Comparison of ENCODE assay signal across 1 cellular context in the genomic region with DNA sequence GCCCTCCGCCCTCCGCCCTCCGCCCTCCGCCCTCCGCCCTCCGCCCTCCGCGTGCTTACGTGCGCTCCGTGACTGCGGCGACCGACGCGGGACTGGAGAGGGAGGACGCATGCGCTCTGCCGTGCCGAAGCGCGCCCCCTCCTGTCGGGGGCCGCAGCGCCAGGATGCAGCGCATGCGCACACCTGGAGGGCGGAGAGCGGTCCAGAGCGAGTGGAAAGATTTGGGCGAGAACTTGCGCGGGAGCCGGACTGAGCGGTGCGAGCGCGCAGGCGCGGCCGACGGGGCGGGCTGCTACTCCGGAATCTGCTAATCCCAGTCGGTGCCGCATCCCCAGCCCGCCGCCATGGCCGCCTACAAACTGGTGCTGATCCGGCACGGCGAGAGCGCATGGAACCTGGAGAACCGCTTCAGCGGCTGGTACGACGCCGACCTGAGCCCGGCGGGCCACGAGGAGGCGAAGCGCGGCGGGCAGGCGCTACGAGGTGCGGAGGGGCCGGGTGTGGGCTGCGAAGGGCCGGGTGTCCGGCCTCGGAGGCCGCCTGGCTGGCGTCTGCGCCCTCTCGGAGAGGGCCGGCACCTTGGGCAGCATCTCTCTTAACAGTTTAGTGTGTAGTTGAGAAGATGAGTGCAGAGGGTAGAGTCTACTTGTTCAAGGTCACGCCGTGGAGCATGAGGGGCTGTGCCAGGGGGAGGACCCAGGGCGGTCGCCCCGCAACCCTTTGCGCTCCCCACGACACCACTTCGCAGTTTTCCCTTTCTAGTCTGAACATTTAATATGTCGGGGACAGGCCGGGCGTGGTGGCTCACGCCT.
TF ChIP-seq lines count a peak whose summit lies in the region.

A gene (plus strand): TSS at position 228 of the 812 bp plus-strand sequence. CDS start 117 bp downstream, at position 345.

TF ChIP-seq in HepG2, 621 proteins besides CTCF, POLR2A, EP300 and RAD21 (continued from another document and continues in another):
- TF ChIP-seq IRF2 (CRISPR knock-in tag; IDR thresholded peaks at IDR 0.05), result peak; percentile 84; the same call in 1 of the 2 replicates
- TF ChIP-seq NFIC (IDR thresholded peaks at IDR 0.05; ENCODE audit: low read length), result no peak
- TF ChIP-seq SOX13 (IDR thresholded peaks at IDR 0.05), result no peak
- peak in 1 of 2 experiments; percentile 5; a peak in 1 of 4 replicates for TF ChIP-seq SOX13 (CRISPR knock-in tag; conservative IDR thresholded peaks at IDR 0.05 in 1 of 2, IDR thresholded peaks at IDR 0.05 in 1 of 2)
- TF ChIP-seq, protein P1, sequence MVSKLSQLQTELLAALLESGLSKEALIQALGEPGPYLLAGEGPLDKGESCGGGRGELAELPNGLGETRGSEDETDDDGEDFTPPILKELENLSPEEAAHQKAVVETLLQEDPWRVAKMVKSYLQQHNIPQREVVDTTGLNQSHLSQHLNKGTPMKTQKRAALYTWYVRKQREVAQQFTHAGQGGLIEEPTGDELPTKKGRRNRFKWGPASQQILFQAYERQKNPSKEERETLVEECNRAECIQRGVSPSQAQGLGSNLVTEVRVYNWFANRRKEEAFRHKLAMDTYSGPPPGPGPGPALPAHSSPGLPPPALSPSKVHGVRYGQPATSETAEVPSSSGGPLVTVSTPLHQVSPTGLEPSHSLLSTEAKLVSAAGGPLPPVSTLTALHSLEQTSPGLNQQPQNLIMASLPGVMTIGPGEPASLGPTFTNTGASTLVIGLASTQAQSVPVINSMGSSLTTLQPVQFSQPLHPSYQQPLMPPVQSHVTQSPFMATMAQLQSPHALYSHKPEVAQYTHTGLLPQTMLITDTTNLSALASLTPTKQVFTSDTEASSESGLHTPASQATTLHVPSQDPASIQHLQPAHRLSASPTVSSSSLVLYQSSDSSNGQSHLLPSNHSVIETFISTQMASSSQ (IDR thresholded peaks at IDR 0.05; ENCODE audit: low read depth), result no peak
- TF ChIP-seq, protein P1 (CRISPR knock-in tag; IDR thresholded peaks at IDR 0.05; ENCODE audit: borderline replicate concordance), result peak; percentile 34; the same call in 1 of the 2 replicates
- TF ChIP-seq, protein P2, sequence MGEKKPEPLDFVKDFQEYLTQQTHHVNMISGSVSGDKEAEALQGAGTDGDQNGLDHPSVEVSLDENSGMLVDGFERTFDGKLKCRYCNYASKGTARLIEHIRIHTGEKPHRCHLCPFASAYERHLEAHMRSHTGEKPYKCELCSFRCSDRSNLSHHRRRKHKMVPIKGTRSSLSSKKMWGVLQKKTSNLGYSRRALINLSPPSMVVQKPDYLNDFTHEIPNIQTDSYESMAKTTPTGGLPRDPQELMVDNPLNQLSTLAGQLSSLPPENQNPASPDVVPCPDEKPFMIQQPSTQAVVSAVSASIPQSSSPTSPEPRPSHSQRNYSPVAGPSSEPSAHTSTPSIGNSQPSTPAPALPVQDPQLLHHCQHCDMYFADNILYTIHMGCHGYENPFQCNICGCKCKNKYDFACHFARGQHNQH (CRISPR knock-in tag; IDR thresholded peaks at IDR 0.05), result peak; percentile 65
- peak; percentile 45; the same call in 1 of the 2 replicates for TF ChIP-seq TARDBP (CRISPR knock-in tag; IDR thresholded peaks at IDR 0.05)
- TF ChIP-seq, protein P3, sequence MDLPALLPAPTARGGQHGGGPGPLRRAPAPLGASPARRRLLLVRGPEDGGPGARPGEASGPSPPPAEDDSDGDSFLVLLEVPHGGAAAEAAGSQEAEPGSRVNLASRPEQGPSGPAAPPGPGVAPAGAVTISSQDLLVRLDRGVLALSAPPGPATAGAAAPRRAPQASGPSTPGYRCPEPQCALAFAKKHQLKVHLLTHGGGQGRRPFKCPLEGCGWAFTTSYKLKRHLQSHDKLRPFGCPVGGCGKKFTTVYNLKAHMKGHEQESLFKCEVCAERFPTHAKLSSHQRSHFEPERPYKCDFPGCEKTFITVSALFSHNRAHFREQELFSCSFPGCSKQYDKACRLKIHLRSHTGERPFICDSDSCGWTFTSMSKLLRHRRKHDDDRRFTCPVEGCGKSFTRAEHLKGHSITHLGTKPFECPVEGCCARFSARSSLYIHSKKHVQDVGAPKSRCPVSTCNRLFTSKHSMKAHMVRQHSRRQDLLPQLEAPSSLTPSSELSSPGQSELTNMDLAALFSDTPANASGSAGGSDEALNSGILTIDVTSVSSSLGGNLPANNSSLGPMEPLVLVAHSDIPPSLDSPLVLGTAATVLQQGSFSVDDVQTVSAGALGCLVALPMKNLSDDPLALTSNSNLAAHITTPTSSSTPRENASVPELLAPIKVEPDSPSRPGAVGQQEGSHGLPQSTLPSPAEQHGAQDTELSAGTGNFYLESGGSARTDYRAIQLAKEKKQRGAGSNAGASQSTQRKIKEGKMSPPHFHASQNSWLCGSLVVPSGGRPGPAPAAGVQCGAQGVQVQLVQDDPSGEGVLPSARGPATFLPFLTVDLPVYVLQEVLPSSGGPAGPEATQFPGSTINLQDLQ (CRISPR knock-in tag; IDR thresholded peaks at IDR 0.05), result no peak
- TF ChIP-seq RBAK (CRISPR knock-in tag; IDR thresholded peaks at IDR 0.05), result no peak
- 0 out of 2 replicates have a peak, but pooled peaks have one; percentile 62 for TF ChIP-seq REL (CRISPR knock-in tag; conservative IDR thresholded peaks at IDR 0.05)
- peak; percentile 90 for TF ChIP-seq HNRNPLL (IDR thresholded peaks at IDR 0.05; ENCODE audit: low read depth, low read length, poor library complexity, severe bottlenecking)
- no peak for TF ChIP-seq U2AF2 (IDR thresholded peaks at IDR 0.05; ENCODE audit: low read depth, low read length)
- TF ChIP-seq SRY (CRISPR knock-in tag; IDR thresholded peaks at IDR 0.05), result no peak
- no peak for TF ChIP-seq ZMAT3 (CRISPR knock-in tag; conservative IDR thresholded peaks at IDR 0.05)
- peak; percentile 37; the same call in 1 of the 2 replicates for TF ChIP-seq NFKBIZ (CRISPR knock-in tag; IDR thresholded peaks at IDR 0.05)
- TF ChIP-seq, protein P4, sequence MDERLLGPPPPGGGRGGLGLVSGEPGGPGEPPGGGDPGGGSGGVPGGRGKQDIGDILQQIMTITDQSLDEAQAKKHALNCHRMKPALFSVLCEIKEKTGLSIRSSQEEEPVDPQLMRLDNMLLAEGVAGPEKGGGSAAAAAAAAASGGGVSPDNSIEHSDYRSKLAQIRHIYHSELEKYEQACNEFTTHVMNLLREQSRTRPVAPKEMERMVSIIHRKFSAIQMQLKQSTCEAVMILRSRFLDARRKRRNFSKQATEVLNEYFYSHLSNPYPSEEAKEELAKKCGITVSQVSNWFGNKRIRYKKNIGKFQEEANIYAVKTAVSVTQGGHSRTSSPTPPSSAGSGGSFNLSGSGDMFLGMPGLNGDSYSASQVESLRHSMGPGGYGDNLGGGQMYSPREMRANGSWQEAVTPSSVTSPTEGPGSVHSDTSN (CRISPR knock-in tag; IDR thresholded peaks at IDR 0.05), result no peak
- TF ChIP-seq RBM39 (IDR thresholded peaks at IDR 0.05; ENCODE audit: low read depth, low read length, poor library complexity, severe bottlenecking), result peak; percentile 35
- TF ChIP-seq CENPT (CRISPR knock-in tag; IDR thresholded peaks at IDR 0.05; ENCODE audit: low read depth), result no peak
- TF ChIP-seq FOXO1 (CRISPR knock-in tag; IDR thresholded peaks at IDR 0.05), result 0 out of 2 replicates have a peak, but pooled peaks have one; percentile 29
- TF ChIP-seq, protein P5, sequence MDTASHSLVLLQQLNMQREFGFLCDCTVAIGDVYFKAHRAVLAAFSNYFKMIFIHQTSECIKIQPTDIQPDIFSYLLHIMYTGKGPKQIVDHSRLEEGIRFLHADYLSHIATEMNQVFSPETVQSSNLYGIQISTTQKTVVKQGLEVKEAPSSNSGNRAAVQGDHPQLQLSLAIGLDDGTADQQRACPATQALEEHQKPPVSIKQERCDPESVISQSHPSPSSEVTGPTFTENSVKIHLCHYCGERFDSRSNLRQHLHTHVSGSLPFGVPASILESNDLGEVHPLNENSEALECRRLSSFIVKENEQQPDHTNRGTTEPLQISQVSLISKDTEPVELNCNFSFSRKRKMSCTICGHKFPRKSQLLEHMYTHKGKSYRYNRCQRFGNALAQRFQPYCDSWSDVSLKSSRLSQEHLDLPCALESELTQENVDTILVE (CRISPR knock-in tag; IDR thresholded peaks at IDR 0.05), result peak; percentile 97
- peak; percentile 53; the same call in 1 of the 2 replicates for TF ChIP-seq KAT7 (CRISPR knock-in tag; IDR thresholded peaks at IDR 0.05; ENCODE audit: borderline replicate concordance)
- TF ChIP-seq ATF7-NPFF (CRISPR knock-in tag; IDR thresholded peaks at IDR 0.05; ENCODE audit: low read depth), result peak; percentile 89
- TF ChIP-seq, protein P6, sequence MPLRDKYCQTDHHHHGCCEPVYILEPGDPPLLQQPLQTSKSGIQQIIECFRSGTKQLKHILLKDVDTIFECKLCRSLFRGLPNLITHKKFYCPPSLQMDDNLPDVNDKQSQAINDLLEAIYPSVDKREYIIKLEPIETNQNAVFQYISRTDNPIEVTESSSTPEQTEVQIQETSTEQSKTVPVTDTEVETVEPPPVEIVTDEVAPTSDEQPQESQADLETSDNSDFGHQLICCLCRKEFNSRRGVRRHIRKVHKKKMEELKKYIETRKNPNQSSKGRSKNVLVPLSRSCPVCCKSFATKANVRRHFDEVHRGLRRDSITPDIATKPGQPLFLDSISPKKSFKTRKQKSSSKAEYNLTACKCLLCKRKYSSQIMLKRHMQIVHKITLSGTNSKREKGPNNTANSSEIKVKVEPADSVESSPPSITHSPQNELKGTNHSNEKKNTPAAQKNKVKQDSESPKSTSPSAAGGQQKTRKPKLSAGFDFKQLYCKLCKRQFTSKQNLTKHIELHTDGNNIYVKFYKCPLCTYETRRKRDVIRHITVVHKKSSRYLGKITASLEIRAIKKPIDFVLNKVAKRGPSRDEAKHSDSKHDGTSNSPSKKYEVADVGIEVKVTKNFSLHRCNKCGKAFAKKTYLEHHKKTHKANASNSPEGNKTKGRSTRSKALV (CRISPR knock-in tag; IDR thresholded peaks at IDR 0.05), result no peak
- peak; percentile 68; the same call in 1 of the 2 replicates for TF ChIP-seq ZNF766 (CRISPR knock-in tag; IDR thresholded peaks at IDR 0.05; ENCODE audit: borderline replicate concordance)
- no peak for TF ChIP-seq IRX3 (CRISPR knock-in tag; IDR thresholded peaks at IDR 0.05; ENCODE audit: borderline replicate concordance, low read depth)
- TF ChIP-seq MTF2 (CRISPR knock-in tag; IDR thresholded peaks at IDR 0.05; ENCODE audit: borderline replicate concordance), result peak; percentile 65; the same call in 1 of the 2 replicates
- TF ChIP-seq ZNF446 (CRISPR knock-in tag; IDR thresholded peaks at IDR 0.05), result peak; percentile 76; the same call in 1 of the 2 replicates
- TF ChIP-seq MED1 (CRISPR knock-in tag; IDR thresholded peaks at IDR 0.05), result peak; percentile 75
- TF ChIP-seq BORCS8-MEF2B (CRISPR knock-in tag; IDR thresholded peaks at IDR 0.05), result 0 out of 2 replicates have a peak, but pooled peaks have one; percentile 50
- TF ChIP-seq, protein P7, sequence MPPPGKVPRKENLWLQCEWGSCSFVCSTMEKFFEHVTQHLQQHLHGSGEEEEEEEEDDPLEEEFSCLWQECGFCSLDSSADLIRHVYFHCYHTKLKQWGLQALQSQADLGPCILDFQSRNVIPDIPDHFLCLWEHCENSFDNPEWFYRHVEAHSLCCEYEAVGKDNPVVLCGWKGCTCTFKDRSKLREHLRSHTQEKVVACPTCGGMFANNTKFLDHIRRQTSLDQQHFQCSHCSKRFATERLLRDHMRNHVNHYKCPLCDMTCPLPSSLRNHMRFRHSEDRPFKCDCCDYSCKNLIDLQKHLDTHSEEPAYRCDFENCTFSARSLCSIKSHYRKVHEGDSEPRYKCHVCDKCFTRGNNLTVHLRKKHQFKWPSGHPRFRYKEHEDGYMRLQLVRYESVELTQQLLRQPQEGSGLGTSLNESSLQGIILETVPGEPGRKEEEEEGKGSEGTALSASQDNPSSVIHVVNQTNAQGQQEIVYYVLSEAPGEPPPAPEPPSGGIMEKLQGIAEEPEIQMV (CRISPR knock-in tag; IDR thresholded peaks at IDR 0.05; ENCODE audit: low read depth), result peak; percentile 21; the same call in 1 of the 2 replicates
- 0 out of 2 replicates have a peak, but pooled peaks have one; percentile 60 for TF ChIP-seq ZFP36L1 (CRISPR knock-in tag; IDR thresholded peaks at IDR 0.05)
- TF ChIP-seq HCFC1 (IDR thresholded peaks at IDR 0.05; ENCODE audit: low read depth, low read length), result peak; percentile 29
- peak; percentile 32; the same call in 1 of the 2 replicates for TF ChIP-seq HDAC1 (CRISPR knock-in tag; IDR thresholded peaks at IDR 0.05)
- peak; percentile 23 for TF ChIP-seq PPARG (CRISPR knock-in tag; conservative IDR thresholded peaks at IDR 0.05)
- TF ChIP-seq, protein P8, sequence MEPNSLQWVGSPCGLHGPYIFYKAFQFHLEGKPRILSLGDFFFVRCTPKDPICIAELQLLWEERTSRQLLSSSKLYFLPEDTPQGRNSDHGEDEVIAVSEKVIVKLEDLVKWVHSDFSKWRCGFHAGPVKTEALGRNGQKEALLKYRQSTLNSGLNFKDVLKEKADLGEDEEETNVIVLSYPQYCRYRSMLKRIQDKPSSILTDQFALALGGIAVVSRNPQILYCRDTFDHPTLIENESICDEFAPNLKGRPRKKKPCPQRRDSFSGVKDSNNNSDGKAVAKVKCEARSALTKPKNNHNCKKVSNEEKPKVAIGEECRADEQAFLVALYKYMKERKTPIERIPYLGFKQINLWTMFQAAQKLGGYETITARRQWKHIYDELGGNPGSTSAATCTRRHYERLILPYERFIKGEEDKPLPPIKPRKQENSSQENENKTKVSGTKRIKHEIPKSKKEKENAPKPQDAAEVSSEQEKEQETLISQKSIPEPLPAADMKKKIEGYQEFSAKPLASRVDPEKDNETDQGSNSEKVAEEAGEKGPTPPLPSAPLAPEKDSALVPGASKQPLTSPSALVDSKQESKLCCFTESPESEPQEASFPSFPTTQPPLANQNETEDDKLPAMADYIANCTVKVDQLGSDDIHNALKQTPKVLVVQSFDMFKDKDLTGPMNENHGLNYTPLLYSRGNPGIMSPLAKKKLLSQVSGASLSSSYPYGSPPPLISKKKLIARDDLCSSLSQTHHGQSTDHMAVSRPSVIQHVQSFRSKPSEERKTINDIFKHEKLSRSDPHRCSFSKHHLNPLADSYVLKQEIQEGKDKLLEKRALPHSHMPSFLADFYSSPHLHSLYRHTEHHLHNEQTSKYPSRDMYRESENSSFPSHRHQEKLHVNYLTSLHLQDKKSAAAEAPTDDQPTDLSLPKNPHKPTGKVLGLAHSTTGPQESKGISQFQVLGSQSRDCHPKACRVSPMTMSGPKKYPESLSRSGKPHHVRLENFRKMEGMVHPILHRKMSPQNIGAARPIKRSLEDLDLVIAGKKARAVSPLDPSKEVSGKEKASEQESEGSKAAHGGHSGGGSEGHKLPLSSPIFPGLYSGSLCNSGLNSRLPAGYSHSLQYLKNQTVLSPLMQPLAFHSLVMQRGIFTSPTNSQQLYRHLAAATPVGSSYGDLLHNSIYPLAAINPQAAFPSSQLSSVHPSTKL (CRISPR knock-in tag; IDR thresholded peaks at IDR 0.05), result no peak; the same call in 1 of the 2 replicates
- TF ChIP-seq ETV6 (CRISPR knock-in tag; conservative IDR thresholded peaks at IDR 0.05), result 0 out of 2 replicates have a peak, but pooled peaks have one; percentile 46
